12 cellular contexts compared by ENCODE assay signal in genomic region chr20:63025534-63026331, GRCh38. TPM values are rescaled to one million over a fixed set of nuclear protein-coding genes. Genes with fewer than 3 reads are reported as not detected.
DNase-seq lines count a peak whose midpoint lies in the region; ATAC-seq and TF ChIP-seq lines count a peak whose summit lies in the region.
"Had no signal": no experiment of that assay in that cellular context is flagged by ENCODE, and none has a peak within 500 bp of the region (broad histone marks: within the 10 kb centered on the region; RNA-seq: fewer than 3 reads in every experiment).

No MANE protein-coding gene starts in this region.

- H3K27me3 ChIP-seq in right cardiac atrium (ENCODE audit: control insufficient read depth, insufficient read depth), result no peaks in the 10 kb centered on the region

- H3K4me1 ChIP-seq in right cardiac atrium (ENCODE audit: control insufficient read depth, insufficient read depth, low read length), result no peaks in the 10 kb centered on the region

- intact Hi-C loops in right cardiac atrium (cut with DNase I), result no loop called here

- DNase-seq in AG09319 (ENCODE audit: extremely low read depth, low read depth), result peak; percentile 5
- peak; percentile 44 for DNase-seq in EL
- peak; percentile 70 for DNase-seq in UCSD-AML1 (lab: John Stamatoyannopoulos, UW; ENCODE audit: unreplicated experiment)
- DNase-seq in right cardiac atrium, result peak in 2 of 3 donors; percentile 34 to 50
- no peak for DNase-seq in NCI-H748 (lab: John Stamatoyannopoulos, UW; ENCODE audit: unreplicated experiment)
- no peak for DNase-seq in LoVo (ENCODE audit: low spot score)
- no peak for DNase-seq in activated CD4-positive, CD25-positive, alpha-beta regulatory T cell (lab: John Stamatoyannopoulos, UW)
- DNase-seq: NCI-H526 treated with DMSO at 0.1 percent for 48 hours had no signal

- no peak for TF ChIP-seq CTCF in AG09319 (IDR thresholded peaks at IDR 0.05; ENCODE audit: low read depth, low read length)

- no peaks in the 10 kb centered on the region for H3K9me3 ChIP-seq in right cardiac atrium (ENCODE audit: control insufficient read depth, low read length)

- H3K27ac ChIP-seq in right cardiac atrium (ENCODE audit: low read length), result no peak overlapping the region
- H3K27ac ChIP-seq: tibial artery had no signal

- H3K4me3 ChIP-seq in right cardiac atrium (ENCODE audit: low read length), result no peak overlapping the region
- H3K4me3 ChIP-seq: tibial artery had no signal

- peak in 1 of 2 donors; percentile 30 for ATAC-seq in right cardiac atrium
- no peak for ATAC-seq in GM21423 (IDR thresholded peaks at IDR 0.05; ENCODE audit: unreplicated experiment)

- 35% methylated on average over 45 of the region's 45 CpGs for WGBS in right cardiac atrium

RNA-seq across cellular contexts. Expression of gene BHLHE23, which starts 19.0 kb away (rescaled TPM):
- total RNA-seq in right cardiac atrium, result not detected
- not detected for polyA plus RNA-seq in right cardiac atrium
- total RNA-seq: glomerular endothelial cell, pulmonary artery endothelial cell had no signal

Comparison
In these comparisons a context has a peak if more than half of its experiments do, and no peak if none do; other contexts are left out.
1. DNase-seq: peak in AG09319 (single experiment), EL (single experiment), UCSD-AML1 (single experiment) and right cardiac atrium (2 of 3); none in NCI-H748 (single experiment), LoVo (single experiment) and activated CD4-positive, CD25-positive, alpha-beta regulatory T cell (0 of 4).